In genomic region chr3:184338538-184338945, GRCh38 we compare ENCODE assay signal across 8 cellular contexts. TPM values are rescaled to one million over a fixed set of nuclear protein-coding genes. Genes with fewer than 3 reads are reported as not detected.
DNase-seq lines count a peak whose midpoint lies in the region; ATAC-seq and TF ChIP-seq lines count a peak whose summit lies in the region.

No MANE protein-coding gene starts in this region.

- H3K9me3 ChIP-seq in esophagus (ENCODE audit: control insufficient read depth in 2 of 2, insufficient read depth in 1 of 2, low read depth in 1 of 2, low read length in 1 of 2), result peaks cover 0 to 2% of the 10 kb centered on the region in 2 donors
- H3K9me3 ChIP-seq in mucosa of descending colon, result no peaks in the 10 kb centered on the region

- H3K4me1 Mint-ChIP-seq in natural killer cell, result peaks cover 17 to 45% of the 10 kb centered on the region in 2 donors

- H3K27me3 Mint-ChIP-seq in natural killer cell (ENCODE audit: low read depth in 2 of 2), result peaks cover 0 to 7% of the 10 kb centered on the region in 2 donors

- H3K4me3 ChIP-seq in esophagus (ENCODE audit: low read depth in 1 of 2, low read length in 2 of 2), result no peak overlapping the region
- H3K4me3 ChIP-seq in mucosa of descending colon, result no peak overlapping the region

- TF ChIP-seq CTCF in GM10266 (IDR thresholded peaks at IDR 0.05; ENCODE audit: control insufficient read depth, insufficient read depth, low read depth, missing control alignments), result no peak
- no peak for TF ChIP-seq CTCF in mucosa of descending colon (IDR thresholded peaks at IDR 0.05)
- no peak for TF ChIP-seq CTCF in natural killer cell (IDR thresholded peaks at IDR 0.05)

- H3K36me3 Mint-ChIP-seq in natural killer cell, result no peaks in the 10 kb centered on the region

- peaks cover 2 to 27% of the 10 kb centered on the region in 2 donors for H3K4me1 ChIP-seq in esophagus (ENCODE audit: control insufficient read depth in 2 of 2, insufficient read depth in 2 of 2, low read length in 1 of 2)
- H3K4me1 ChIP-seq in mucosa of descending colon (ENCODE audit: low read depth), result peaks cover 17% of the 10 kb centered on the region

- H3K27me3 ChIP-seq in esophagus (ENCODE audit: control insufficient read depth in 1 of 2, insufficient read depth in 2 of 2, low read length in 2 of 2), result no peaks in the 10 kb centered on the region

- peak; percentile 61 for DNase-seq in GM10266 (ENCODE audit: extremely low spot score)
- DNase-seq in NCI-H82 (lab: John Stamatoyannopoulos, UW), result peak; percentile 91
- DNase-seq in mucosa of descending colon, result peak in 2 of 3 donors; percentile 57 to 69
- no peak for DNase-seq in SW480 (ENCODE audit: low spot score)
- no peak for DNase-seq in natural killer cell
- no peak for DNase-seq in stimulated activated CD4-positive, alpha-beta T cell treated with anti-CD3 and anti-CD28 coated beads, Interleukin-2, amount 100 ng/mL, for 48 hours

- peaks cover 5 to 21% of the 10 kb centered on the region in 2 donors for H3K36me3 ChIP-seq in esophagus (ENCODE audit: control insufficient read depth in 2 of 2, insufficient read depth in 2 of 2, low read length in 1 of 2)
- peaks cover 4% of the 10 kb centered on the region for H3K36me3 ChIP-seq in mucosa of descending colon (ENCODE audit: low read depth)

- no peaks in the 10 kb centered on the region for H3K9me3 Mint-ChIP-seq in natural killer cell

- no peak overlapping the region for H3K27ac Mint-ChIP-seq in natural killer cell

- no peak for ATAC-seq in mucosa of descending colon
- ATAC-seq in natural killer cell, result no peak
- no peak for ATAC-seq in HG03469 (IDR thresholded peaks at IDR 0.05; ENCODE audit: unreplicated experiment)

- intact Hi-C loops in mucosa of descending colon (cut with DNase I, micrococcal nuclease), result no loop called here
- intact Hi-C loops in natural killer cell (cut with micrococcal nuclease), result no loop called here

- WGBS in esophagus, 2 donors, result 13 to 18% methylated on average over 36 to 37 of the region's 37 CpGs

- no peak overlapping the region for H3K4me3 Mint-ChIP-seq in natural killer cell

- H3K27ac ChIP-seq in esophagus (ENCODE audit: low read depth in 2 of 2, low read length in 1 of 2), result peak overlapping the region; percentile 98 to 99

RNA-seq across cellular contexts. Expression of gene FAM131A, which starts 1.1 kb away (rescaled TPM):
- polyA plus RNA-seq in esophagus, result 1 to 10 TPM; 7.7 to 9.5 TPM
- 10 to 100 TPM; 14.1 to 29.8 (median 16.4) TPM for total RNA-seq in mucosa of descending colon
- total RNA-seq in natural killer cell, result 1 to 10 TPM; 6.9 to 8.8 (median 8.5) TPM

RNA-seq across cellular contexts. Expression of gene CLCN2, which starts 22.9 kb away (rescaled TPM):
- 1 to 10 TPM; 3.1 to 5.4 TPM for polyA plus RNA-seq in esophagus
- total RNA-seq in mucosa of descending colon (100 to 1,000 TPM in 1 of 3 donors, 10 to 100 TPM in 2; 31.1 to 105 (median 72.0) TPM), natural killer cell (1 to 10 TPM; 7.8 to 8.2 (median 8.1) TPM)

RNA-seq across cellular contexts. Expression of gene POLR2H, which starts 23.0 kb away (rescaled TPM):
- polyA plus RNA-seq in esophagus, result 100 to 1,000 TPM in 1 of 2 donors, 10 to 100 TPM in 1; 79.6 to 103 TPM
- total RNA-seq in mucosa of descending colon (100 to 1,000 TPM in 1 of 3 donors, 10 to 100 TPM in 2; 87.8 to 126 (median 90.1) TPM), natural killer cell (10 to 100 TPM; 33.0 to 49.8 (median 41.1) TPM)

RNA-seq across cellular contexts. Expression of gene EIF4G1, which starts 24.1 kb away (rescaled TPM):
- 100 to 1,000 TPM; 222 to 257 TPM for polyA plus RNA-seq in esophagus
- total RNA-seq in mucosa of descending colon (100 to 1,000 TPM; 256 to 305 (median 267) TPM), natural killer cell (100 to 1,000 TPM; 220 to 235 (median 227) TPM)

RNA-seq across cellular contexts. Expression of gene THPO, which starts 39.5 kb away (rescaled TPM):
- under 1 TPM; 0.06 to 0.12 TPM for polyA plus RNA-seq in esophagus
- under 1 TPM in 2 of 3 donors, not detected in 1; 0.14 to 0.63 TPM for total RNA-seq in mucosa of descending colon
- not detected for total RNA-seq in natural killer cell

Comparison
In these comparisons a context has a peak if more than half of its experiments do, and no peak if none do; other contexts are left out.
1. DNase-seq: peak in GM10266 (single experiment), NCI-H82 (single experiment) and mucosa of descending colon (2 of 3); none in SW480 (single experiment), natural killer cell (single experiment) and stimulated activated CD4-positive, alpha-beta T cell treated with anti-CD3 and anti-CD28 coated beads, Interleukin-2, amount 100 ng/mL, for 48 hours (0 of 2).